ENCODE assay signal across 32 cellular contexts in genomic region chr3:134871818-134872217, GRCh38.
"Had no signal": no experiment of that assay in that cellular context is flagged by ENCODE, and none has a peak within 500 bp of the region (broad histone marks: within the 10 kb centered on the region; RNA-seq: fewer than 3 reads in every experiment).

No MANE protein-coding gene starts in this region.

- H3K9me3 Mint-ChIP-seq: activated CD4-positive, alpha-beta memory T cell treated with anti-CD3 and anti-CD28 coated beads, Interleukin-2, amount 10 ng/mL, durations not matched to agents 7 days and 5 days; activated CD4-positive, alpha-beta T cell treated with anti-CD3 and anti-CD28 coated beads, Interleukin-2, amount 10 ng/mL, durations not matched to agents 7 days and 5 days; activated T-cell treated with anti-CD3 and anti-CD28 coated beads, Interleukin-2, amount 50 U/mL, for 24 hours; dendritic cell treated with granulocyte-macrophage colony-stimulating factor and Interleukin-4, amounts not matched to agents 40 ng/mL and 50 ng/mL, for 4 days had no signal

- FAIRE-seq: astrocyte, bronchial epithelial cell, endometrium, endothelial cell of umbilical vein had no signal

- H3K4me1 Mint-ChIP-seq: activated CD4-positive, alpha-beta memory T cell treated with anti-CD3 and anti-CD28 coated beads, Interleukin-2, amount 10 ng/mL, durations not matched to agents 7 days and 5 days; activated CD4-positive, alpha-beta T cell treated with anti-CD3 and anti-CD28 coated beads, Interleukin-2, amount 10 ng/mL, durations not matched to agents 7 days and 5 days; activated T-helper 17 cell treated with anti-CD3 and anti-CD28 coated beads, Interleukin-2, amount 50 U/mL, for 72 hours; central memory CD8-positive, alpha-beta T cell had no signal

- H3K4me3 Mint-ChIP-seq: activated CD4-positive, alpha-beta memory T cell treated with anti-CD3 and anti-CD28 coated beads, Interleukin-2, amount 10 ng/mL, durations not matched to agents 7 days and 5 days; activated CD4-positive, alpha-beta T cell treated with anti-CD3 and anti-CD28 coated beads, Interleukin-2, amount 10 ng/mL, durations not matched to agents 7 days and 5 days; activated naive CD8-positive, alpha-beta T cell; activated T-cell treated with anti-CD3 and anti-CD28 coated beads, Interleukin-2, amount 50 U/mL, for 24 hours; activated T-helper 17 cell treated with anti-CD3 and anti-CD28 coated beads, Interleukin-2, amount 50 U/mL, for 72 hours; central memory CD8-positive, alpha-beta T cell; dendritic cell treated with granulocyte-macrophage colony-stimulating factor and Interleukin-4, amounts not matched to agents 40 ng/mL and 50 ng/mL, for 4 days; effector memory CD8-positive, alpha-beta T cell had no signal

- H3K27ac ChIP-seq: brain microvascular endothelial cell, coronary artery, epithelial cell of prostate, esophagus squamous epithelium, gastroesophageal sphincter, heart right ventricle had no signal

- H3K36me3 Mint-ChIP-seq: activated naive CD8-positive, alpha-beta T cell had no signal

- H3K4me1 ChIP-seq: esophagus squamous epithelium, gastroesophageal sphincter had no signal

- DNase-seq: activated CD4-positive, alpha-beta memory T cell treated with anti-CD3 and anti-CD28 coated beads, Interleukin-2, amount 10 ng/mL, durations not matched to agents 7 days and 5 days; activated CD4-positive, alpha-beta T cell treated with anti-CD3 and anti-CD28 coated beads for 1 hour; activated CD4-positive, alpha-beta T cell treated with anti-CD3 and anti-CD28 coated beads for 4 hours; activated CD4-positive, alpha-beta T cell treated with anti-CD3 and anti-CD28 coated beads, Interleukin-2, amount 10 ng/mL, durations not matched to agents 7 days and 5 days; activated CD4-positive, alpha-beta T cell treated with anti-CD3 and anti-CD28 coated beads, Interleukin-2, amount 50 U/mL, for 4 hours; activated CD8-positive, alpha-beta memory T cell treated with anti-CD3 and anti-CD28 coated beads, Interleukin-2, amount 50 U/mL, for 48 hours; activated effector memory CD4-positive, alpha-beta T cell treated with Interleukin-2 at 50 U/mL for 16 hours; activated gamma-delta T cell treated with Interleukin-2 at 50 U/mL for 16 hours; activated naive CD4-positive, alpha-beta T cell treated with anti-CD3 and anti-CD28 coated beads, Interleukin-2, amount 50 U/mL, for 16 hours; activated naive CD4-positive, alpha-beta T cell treated with Interleukin-2 at 50 U/mL for 16 hours; activated T-cell treated with anti-CD3 and anti-CD28 coated beads for 4 hours; activated T-cell treated with anti-CD3 and anti-CD28 coated beads, Interleukin-2, amount 50 U/mL, for 24 hours; amniotic stem cell; anterior cingulate cortex; brain microvascular endothelial cell; dorsolateral prefrontal cortex; effector memory CD8-positive, alpha-beta T cell; esophagus squamous epithelium; foreskin melanocyte; heart right ventricle; T-helper 2 cell had no signal

- H3K4me3 ChIP-seq: coronary artery, dorsolateral prefrontal cortex, esophagus squamous epithelium, gastroesophageal sphincter, heart right ventricle had no signal

- ATAC-seq: activated T-helper 17 cell treated with anti-CD3 and anti-CD28 coated beads, Interleukin-2, amount 50 U/mL, for 72 hours; effector memory CD8-positive, alpha-beta T cell; gastroesophageal sphincter; heart right ventricle had no signal

- H3K27ac Mint-ChIP-seq: activated CD4-positive, alpha-beta memory T cell treated with anti-CD3 and anti-CD28 coated beads, Interleukin-2, amount 10 ng/mL, durations not matched to agents 7 days and 5 days; activated CD4-positive, alpha-beta T cell treated with anti-CD3 and anti-CD28 coated beads, Interleukin-2, amount 10 ng/mL, durations not matched to agents 7 days and 5 days; activated naive CD8-positive, alpha-beta T cell; activated T-cell treated with anti-CD3 and anti-CD28 coated beads, Interleukin-2, amount 50 U/mL, for 24 hours; activated T-helper 17 cell treated with anti-CD3 and anti-CD28 coated beads, Interleukin-2, amount 50 U/mL, for 72 hours; dendritic cell treated with granulocyte-macrophage colony-stimulating factor and Interleukin-4, amounts not matched to agents 40 ng/mL and 50 ng/mL, for 4 days; effector memory CD8-positive, alpha-beta T cell had no signal

- H3K9me3 ChIP-seq: esophagus squamous epithelium, gastroesophageal sphincter, heart right ventricle had no signal

- H3K27me3 Mint-ChIP-seq: activated CD4-positive, alpha-beta memory T cell treated with anti-CD3 and anti-CD28 coated beads, Interleukin-2, amount 10 ng/mL, durations not matched to agents 7 days and 5 days; activated T-cell treated with anti-CD3 and anti-CD28 coated beads, Interleukin-2, amount 50 U/mL, for 24 hours; central memory CD8-positive, alpha-beta T cell; dendritic cell treated with granulocyte-macrophage colony-stimulating factor and Interleukin-4, amounts not matched to agents 40 ng/mL and 50 ng/mL, for 4 days had no signal

- H3K36me3 ChIP-seq: brain microvascular endothelial cell, esophagus squamous epithelium, gastroesophageal sphincter, heart right ventricle had no signal

- H3K27me3 ChIP-seq: brain microvascular endothelial cell, dorsolateral prefrontal cortex, esophagus squamous epithelium, gastroesophageal sphincter, heart right ventricle had no signal
